In the genomic region with DNA sequence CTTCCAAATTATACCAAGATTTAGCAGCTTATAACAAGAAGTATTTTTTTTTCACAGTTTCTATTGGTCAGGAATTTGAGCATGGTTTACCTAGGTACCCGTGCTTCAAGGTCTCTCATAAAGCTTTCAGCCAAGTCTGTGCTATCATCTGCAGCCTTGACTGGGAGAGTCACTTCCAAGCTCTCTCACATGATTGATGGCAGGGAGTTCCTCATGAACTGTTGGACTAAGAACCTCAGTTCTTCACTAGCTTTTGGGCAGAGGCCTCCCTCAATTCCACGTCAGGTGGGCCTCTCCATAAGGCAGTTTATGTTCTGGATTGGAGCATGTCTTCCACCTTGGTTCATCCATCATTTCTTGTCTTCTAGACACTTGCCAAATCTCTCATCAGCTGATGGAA, we compare ENCODE assay signal across 28 cellular contexts.
"Had no signal": no experiment of that assay in that cellular context is flagged by ENCODE, and none has a peak within 500 bp of the region (broad histone marks: within the 10 kb centered on the region; RNA-seq: fewer than 3 reads in every experiment).

No MANE protein-coding gene starts in this region.

- H3K9me3 Mint-ChIP-seq: activated naive CD8-positive, alpha-beta T cell treated with anti-CD3 and anti-CD28 coated beads, Interleukin-2, amount 10 ng/mL, durations not matched to agents 7 days and 5 days; T-helper 1 cell treated with Interleukin-12 subunit alpha and Interleukin-12 subunit beta and Interleukin-4 antibody, amounts not matched to agents 30 μg/mL and 1 μg/mL, for 36 hours had no signal

- DNase-seq: activated CD4-positive, alpha-beta T cell treated with anti-CD3 and anti-CD28 coated beads for 4 hours; activated CD4-positive, alpha-beta T cell treated with anti-CD3 and anti-CD28 coated beads, Interleukin-2, amount 50 U/mL, for 4 hours; activated CD8-positive, alpha-beta memory T cell treated with anti-CD3 and anti-CD28 coated beads, Interleukin-2, amount 50 U/mL, for 48 hours; activated CD8-positive, alpha-beta T cell treated with anti-CD3 and anti-CD28 coated beads, Interleukin-2, amount 10 ng/mL, durations not matched to agents 7 days and 5 days; activated naive CD4-positive, alpha-beta T cell treated with anti-CD3 and anti-CD28 coated beads, Interleukin-2, amount 50 U/mL, for 16 hours; activated naive CD8-positive, alpha-beta T cell treated with anti-CD3 and anti-CD28 coated beads, Interleukin-2, amount 10 ng/mL, durations not matched to agents 7 days and 5 days; activated T-cell treated with anti-CD3 and anti-CD28 coated beads, Interleukin-2, amount 50 U/mL, for 1 hour; amniotic stem cell; body of pancreas; KBM-7; MG63; NCI-H1105; NCI-H1436 treated with DMSO at 0.1 percent for 48 hours; NCI-H187 treated with DMSO at 0.1 percent for 48 hours; NCI-H226; NCI-H526; NCI-H82; NK-92 treated with Interleukin-12 subunit alpha and Interleukin-12 subunit beta, amount 100 ng/mL, for 24 hours; OCI-M1; Peyer's patch; Right ventricle myocardium superior had no signal

- H3K27ac Mint-ChIP-seq: activated CD8-positive, alpha-beta T cell treated with anti-CD3 and anti-CD28 coated beads, Interleukin-2, amount 10 ng/mL, durations not matched to agents 7 days and 5 days; activated naive CD8-positive, alpha-beta T cell treated with anti-CD3 and anti-CD28 coated beads, Interleukin-2, amount 10 ng/mL, durations not matched to agents 7 days and 5 days; T-helper 1 cell treated with Interleukin-12 subunit alpha and Interleukin-12 subunit beta and Interleukin-4 antibody, amounts not matched to agents 30 μg/mL and 1 μg/mL, for 36 hours had no signal

- ATAC-seq: activated CD4-positive, CD25-positive, alpha-beta regulatory T cell treated with anti-CD3 and anti-CD28 coated beads, Interleukin-2, amount 50 U/mL, for 24 hours; activated CD8-positive, alpha-beta T cell treated with anti-CD3 and anti-CD28 coated beads, Interleukin-2, amount 10 ng/mL, durations not matched to agents 7 days and 5 days; body of pancreas; SK-N-SH treated with all-trans-retinoic acid at 6 μM for 48 hours had no signal

- H3K27ac ChIP-seq: ascending aorta, body of pancreas, cardiac muscle cell, Peyer's patch, RWPE1, SJSA1 had no signal

- H3K36me3 ChIP-seq: ascending aorta, cardiac muscle cell, MG63, Peyer's patch, SJSA1 had no signal

- H3K4me3 ChIP-seq: body of pancreas, cardiac muscle cell, MG63, Peyer's patch, SJSA1 had no signal

- H3K9me3 ChIP-seq: ascending aorta, body of pancreas, MG63, Peyer's patch, SJSA1 had no signal

- H3K36me3 Mint-ChIP-seq: activated naive CD8-positive, alpha-beta T cell treated with anti-CD3 and anti-CD28 coated beads, Interleukin-2, amount 10 ng/mL, durations not matched to agents 7 days and 5 days had no signal

- H3K4me1 ChIP-seq: ascending aorta, body of pancreas, Peyer's patch, SJSA1 had no signal

- H3K4me3 Mint-ChIP-seq: activated CD8-positive, alpha-beta T cell treated with anti-CD3 and anti-CD28 coated beads, Interleukin-2, amount 10 ng/mL, durations not matched to agents 7 days and 5 days; activated naive CD8-positive, alpha-beta T cell treated with anti-CD3 and anti-CD28 coated beads, Interleukin-2, amount 10 ng/mL, durations not matched to agents 7 days and 5 days; T-helper 1 cell treated with Interleukin-12 subunit alpha and Interleukin-12 subunit beta and Interleukin-4 antibody, amounts not matched to agents 30 μg/mL and 1 μg/mL, for 36 hours had no signal

- H3K27me3 ChIP-seq: ascending aorta, body of pancreas, cardiac muscle cell, MG63, Peyer's patch, SJSA1 had no signal
